In genomic region chr17:61235821-61236197, GRCh38 we compare ENCODE assay signal across 11 cellular contexts.
A peak's percentile ranks its signal among the peaks of the same experiment; 100 is the strongest.
DNase-seq lines count a peak whose midpoint lies in the region; ATAC-seq, FAIRE-seq and TF ChIP-seq lines count a peak whose summit lies in the region.
"Had no signal": no experiment of that assay in that cellular context is flagged by ENCODE, and none has a peak within 500 bp of the region (broad histone marks: within the 10 kb centered on the region; RNA-seq: fewer than 3 reads in every experiment).

No MANE protein-coding gene starts in this region.

- TF ChIP-seq RAD21 in A549 (conservative IDR thresholded peaks at IDR 0.05 in 1 of 2, IDR thresholded peaks at IDR 0.05 in 1 of 2): no peak

- no peak for FAIRE-seq in A549 (lab: Jason Lieb, UNC)
- peak; percentile 84 for FAIRE-seq in endometrium (lab: Jason Lieb, UNC)

- CTCF ChIA-PET in A549 (lab: Yijun Ruan, JAX): interaction anchor here (0.6 to 3.2 kb wide), 5 partner anchors 8 to 176 kb away, joined by 3 to 10 read pairs (median 3); no protein-coding TSS in a partner anchor

- 43% methylated on average over 5 of the region's 5 CpGs for WGBS in A549 (ENCODE audit: missing lambda C conversion rate)
- 73 to 75% methylated on average over 2 of the region's 5 CpGs for WGBS in mesodermal cell (ENCODE audit: insufficient coverage in 2 of 2), 2 experiments

- TF ChIP-seq CTCF in A549 (IDR thresholded peaks at IDR 0.05): no peak

- H3K36me3 ChIP-seq in mesodermal cell (ENCODE audit: control insufficient read depth, insufficient read depth, low read length): no peaks in the 10 kb centered on the region

- H3K4me1 ChIP-seq in A549 (peaks cover 18% of the 10 kb centered on the region), mesodermal cell (ENCODE audit: control insufficient read depth, insufficient read depth, low read length, poor library complexity, severe bottlenecking) (peaks cover 12% of the 10 kb centered on the region)

- peak overlapping the region; percentile 15; the same call in 2 of the 3 replicates for H3K4me2 ChIP-seq in A549

- ATAC-seq in A549 (peak in 1 of 2 experiments; percentile 57; a peak in 3 of 6 replicates), GM21723 (IDR thresholded peaks at IDR 0.05; ENCODE audit: unreplicated experiment) (no peak)

- POLR2A ChIA-PET in A549 (lab: Yijun Ruan, JAX): interaction anchor here (0.7 kb wide), 1 partner anchor 158 kb away, joined by 4 read pairs; no protein-coding TSS in a partner anchor

- H3K27ac ChIP-seq in A549: 0 out of 6 replicates have a peak overlapping the region, but pooled peaks of 1 of the 2 experiments have one; percentile 0
- H3K27ac ChIP-seq in mesodermal cell (ENCODE audit: low read depth, low read length, severe bottlenecking): peak overlapping the region; percentile 69

- no peak for DNase-seq in A549 (ENCODE audit: low read depth in 1 of 2, low spot score in 1 of 2)
- peak; percentile 92 for DNase-seq in HuH-7.5 (ENCODE audit: low spot score)
- DNase-seq in DMS114 treated with DMSO at 0.1 percent for 48 hours (lab: John Stamatoyannopoulos, UW; ENCODE audit: unreplicated experiment): no peak
- no peak for DNase-seq in ureter (ENCODE audit: low spot score)
- DNase-seq in 8988T: no peak
- DNase-seq: CD4-positive, CD25-positive, alpha-beta regulatory T cell; kidney glomerular epithelial cell; NK-92 treated with Interleukin-12 subunit alpha and Interleukin-12 subunit beta, amount 100 ng/mL, for 24 hours had no signal

- H3K9me3 ChIP-seq in A549: peaks cover 4% of the 10 kb centered on the region; the same call in 1 of the 3 replicates
- no peaks in the 10 kb centered on the region for H3K9me3 ChIP-seq in mesodermal cell (ENCODE audit: control insufficient read depth, low read length)

- TF ChIP-seq POLR2A in A549 (IDR thresholded peaks at IDR 0.05; ENCODE audit: low read length): no peak

- TF ChIP-seq EP300 in A549 (IDR thresholded peaks at IDR 0.05): no peak

- H3K4me3 ChIP-seq in A549: no peak overlapping the region
- no peak overlapping the region for H3K4me3 ChIP-seq in mesodermal cell (ENCODE audit: extremely low read depth, insufficient read depth, low read length, poor library complexity, severe bottlenecking)

TF ChIP-seq in A549, 52 proteins besides CTCF, POLR2A, EP300 and RAD21:
- TF ChIP-seq REST (IDR thresholded peaks at IDR 0.05) (no peak), GATA3 (IDR thresholded peaks at IDR 0.05; ENCODE audit: borderline replicate concordance) (no peak), EHMT2 (IDR thresholded peaks at IDR 0.05; ENCODE audit: low read depth) (no peak), HOXA7 (CRISPR knock-in tag; IDR thresholded peaks at IDR 0.05) (no peak), HDAC2 (IDR thresholded peaks at IDR 0.05) (no peak), HMGXB4 (CRISPR knock-in tag; IDR thresholded peaks at IDR 0.05; ENCODE audit: borderline replicate concordance) (no peak), SREBF2 (IDR thresholded peaks at IDR 0.05) (no peak), TP53 (CRISPR knock-in tag; IDR thresholded peaks at IDR 0.05) (no peak), MAFK (IDR thresholded peaks at IDR 0.05; ENCODE audit: partially characterized antibody) (no peak)
